ENCODE assay signal across 18 cellular contexts in the genomic region with DNA sequence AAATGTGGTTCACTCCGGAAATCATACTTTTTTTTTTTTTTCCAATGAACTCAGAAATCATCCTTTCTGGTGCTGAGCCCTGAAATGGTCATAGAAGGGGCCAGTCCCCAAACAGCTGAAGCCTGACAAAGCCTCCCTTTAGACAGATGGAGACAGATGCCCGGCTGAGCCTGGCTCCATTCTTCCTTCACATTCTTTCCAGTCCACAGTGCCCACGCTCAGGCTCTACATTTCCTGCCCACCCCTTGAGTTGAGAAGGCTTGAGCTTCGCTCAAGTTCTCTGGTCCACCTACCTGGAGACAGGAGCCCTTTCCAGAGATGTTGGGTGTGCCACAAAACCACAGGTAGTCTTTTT. TPM values are rescaled to one million over a fixed set of nuclear protein-coding genes. Genes with fewer than 3 reads are reported as not detected.
A peak's percentile ranks its signal among the peaks of the same experiment; 100 is the strongest.
DNase-seq lines count a peak whose midpoint lies in the region; FAIRE-seq and TF ChIP-seq lines count a peak whose summit lies in the region.
"Had no signal": no experiment of that assay in that cellular context is flagged by ENCODE, and none has a peak within 500 bp of the region (broad histone marks: within the 10 kb centered on the region; RNA-seq: fewer than 3 reads in every experiment).

No MANE protein-coding gene starts in this region.

- no peak overlapping the region for H3K27ac Mint-ChIP-seq in CD8-positive, alpha-beta memory T cell

- intact Hi-C loops in esophagus muscularis mucosa (cut with DNase I) = no loop called here
- intact Hi-C loops in dorsolateral prefrontal cortex (cut with DNase I) = no loop called here

- TF ChIP-seq POLR2A in esophagus muscularis mucosa (IDR thresholded peaks at IDR 0.05; ENCODE audit: low read depth) = no peak

- H3K4me1 Mint-ChIP-seq in CD8-positive, alpha-beta memory T cell = peaks cover 4 to 5% (median 5%) of the 10 kb centered on the region in 3 donors

- no peaks in the 10 kb centered on the region for H3K27me3 ChIP-seq in CD8-positive, alpha-beta memory T cell (ENCODE audit: insufficient read depth, low read length, poor library complexity, severe bottlenecking)
- no peaks in the 10 kb centered on the region for H3K27me3 ChIP-seq in duodenal mucosa (ENCODE audit: control insufficient read depth in 1 of 2, insufficient read depth in 2 of 2, low read length in 2 of 2)
- H3K27me3 ChIP-seq in small intestine (ENCODE audit: control insufficient read depth in 2 of 2, insufficient read depth in 2 of 2, low read length in 2 of 2) = no peaks in the 10 kb centered on the region
- no peaks in the 10 kb centered on the region for H3K27me3 ChIP-seq in esophagus muscularis mucosa
- no peaks in the 10 kb centered on the region for H3K27me3 ChIP-seq in dorsolateral prefrontal cortex
- H3K27me3 ChIP-seq: BLaER1 treated with 17β-estradiol and CSF1 and Interleukin-3, amounts not matched to agents 10 nM and 100 nM had no signal

- no peaks in the 10 kb centered on the region for H3K36me3 ChIP-seq in CD8-positive, alpha-beta memory T cell (ENCODE audit: insufficient read depth, low read length)
- H3K36me3 ChIP-seq in duodenal mucosa (ENCODE audit: control insufficient read depth in 1 of 2, insufficient read depth in 2 of 2, low read length in 2 of 2) (peaks cover 7 to 33% of the 10 kb centered on the region in 2 donors), small intestine (ENCODE audit: control insufficient read depth in 2 of 2, insufficient read depth in 2 of 2, low read length in 2 of 2) (peaks cover 0 to 12% of the 10 kb centered on the region in 2 donors), esophagus muscularis mucosa (peaks cover 0 to 5% (median 0%) of the 10 kb centered on the region in 4 donors)
- H3K36me3 ChIP-seq: BLaER1 treated with 17β-estradiol and CSF1 and Interleukin-3, amounts not matched to agents 10 nM and 100 nM had no signal

- H3K27me3 Mint-ChIP-seq in CD8-positive, alpha-beta memory T cell = no peaks in the 10 kb centered on the region

- POLR2A ChIA-PET in CD8-positive, alpha-beta memory T cell (lab: Charles Lee) = no interaction called here

- no peak overlapping the region for H3K4me3 ChIP-seq in CD8-positive, alpha-beta memory T cell (ENCODE audit: low read length)
- H3K4me3 ChIP-seq in duodenal mucosa (ENCODE audit: low read depth in 1 of 2, low read length in 2 of 2) = no peak overlapping the region
- no peak overlapping the region for H3K4me3 ChIP-seq in small intestine (ENCODE audit: low read depth in 1 of 2, low read length in 2 of 2)
- H3K4me3 ChIP-seq in esophagus muscularis mucosa = no peak overlapping the region
- H3K4me3 ChIP-seq in dorsolateral prefrontal cortex = no peak overlapping the region
- H3K4me3 ChIP-seq: BLaER1 treated with 17β-estradiol and CSF1 and Interleukin-3, amounts not matched to agents 10 nM and 100 nM had no signal

- no peak overlapping the region for H3K4me3 Mint-ChIP-seq in CD8-positive, alpha-beta memory T cell

- no peak for TF ChIP-seq CTCF in esophagus muscularis mucosa (IDR thresholded peaks at IDR 0.05)
- TF ChIP-seq CTCF in dorsolateral prefrontal cortex (IDR thresholded peaks at IDR 0.05 in 54 of 56, conservative IDR thresholded peaks at IDR 0.05 in 2 of 56; ENCODE audit: low read depth in 1 of 56, partially characterized antibody in 56 of 56) = no peak

- no peak for FAIRE-seq in small intestine (lab: Jason Lieb, UNC)

- DNase-seq in CD8-positive, alpha-beta memory T cell = peak in 1 of 5 donors; percentile 27
- DNase-seq in RPMI7951 (ENCODE audit: low read depth) = peak; percentile 7
- no peak for DNase-seq in small intestine
- no peak for DNase-seq in esophagus muscularis mucosa (ENCODE audit: extremely low spot score)
- DNase-seq in dorsolateral prefrontal cortex = no peak
- DNase-seq in NCI-H82 (lab: John Stamatoyannopoulos, UW) = no peak
- DNase-seq: DMS 273 treated with DMSO at 0.1 percent for 48 hours; DND-41; NCI-H1105; NCI-H1694; NCI-H2081 treated with DMSO at 0.1 percent for 48 hours; NCI-H446 treated with DMSO at 0.1 percent for 48 hours; NK-92 treated with Interleukin-12 subunit alpha and Interleukin-12 subunit beta, amount 100 ng/mL, for 24 hours; RPMI8226; SHP77 treated with DMSO at 0.1 percent for 48 hours had no signal

- peak overlapping the region; percentile 9 for H3K27ac ChIP-seq in CD8-positive, alpha-beta memory T cell (ENCODE audit: low read depth, low read length)
- H3K27ac ChIP-seq in duodenal mucosa (ENCODE audit: low read depth, low read length) (peak overlapping the region; percentile 23), small intestine (ENCODE audit: low read depth in 1 of 2, low read length in 1 of 2) (peak overlapping the region; percentile 59 to 99), esophagus muscularis mucosa (replicated peaks in 1 of 4) (peak overlapping the region in 1 of 4 donors; percentile 22), dorsolateral prefrontal cortex (no peak overlapping the region)
- H3K27ac ChIP-seq: BLaER1 treated with 17β-estradiol and CSF1 and Interleukin-3, amounts not matched to agents 10 nM and 100 nM had no signal

- no peaks in the 10 kb centered on the region for H3K9me3 ChIP-seq in CD8-positive, alpha-beta memory T cell (ENCODE audit: low read length)
- no peaks in the 10 kb centered on the region for H3K9me3 ChIP-seq in duodenal mucosa (ENCODE audit: control insufficient read depth in 1 of 2, low read length in 2 of 2)
- H3K9me3 ChIP-seq in small intestine (ENCODE audit: control insufficient read depth, low read depth) = no peaks in the 10 kb centered on the region
- no peaks in the 10 kb centered on the region for H3K9me3 ChIP-seq in esophagus muscularis mucosa
- H3K9me3 ChIP-seq: BLaER1 treated with 17β-estradiol and CSF1 and Interleukin-3, amounts not matched to agents 10 nM and 100 nM had no signal

- CTCF ChIA-PET in CD8-positive, alpha-beta memory T cell (lab: Charles Lee) = interaction anchor here (3.3 kb wide), 1 partner anchor 115 kb away, joined by 8 read pairs; no protein-coding TSS in a partner anchor

- 61 to 71% (median 68%) methylated on average over 4 of the region's 4 CpGs for WGBS in small intestine, 3 donors
- 87% methylated on average over 4 of the region's 4 CpGs for WGBS in esophagus muscularis mucosa

- TF ChIP-seq EP300 in esophagus muscularis mucosa (IDR thresholded peaks at IDR 0.05) = no peak

- H3K36me3 Mint-ChIP-seq in CD8-positive, alpha-beta memory T cell = peaks cover 0 to 7% (median 0%) of the 10 kb centered on the region in 3 donors

- H3K9me3 Mint-ChIP-seq in CD8-positive, alpha-beta memory T cell = no peaks in the 10 kb centered on the region

- H3K9ac ChIP-seq in duodenal mucosa (ENCODE audit: low read depth in 1 of 2, low read length in 2 of 2) = no peak overlapping the region
- H3K9ac ChIP-seq: BLaER1 treated with 17β-estradiol and CSF1 and Interleukin-3, amounts not matched to agents 10 nM and 100 nM had no signal

- H3K4me1 ChIP-seq in CD8-positive, alpha-beta memory T cell (ENCODE audit: insufficient read depth, low read length) = no peaks in the 10 kb centered on the region
- H3K4me1 ChIP-seq in duodenal mucosa (ENCODE audit: control insufficient read depth in 1 of 2, insufficient read depth in 2 of 2, low read length in 2 of 2) (peaks cover 81 to 87% of the 10 kb centered on the region in 2 donors), small intestine (ENCODE audit: control insufficient read depth in 2 of 2, insufficient read depth in 1 of 2, low read depth in 1 of 2, low read length in 1 of 2) (peaks cover 0 to 14% of the 10 kb centered on the region in 2 donors), esophagus muscularis mucosa (peaks cover 0 to 16% (median 0%) of the 10 kb centered on the region in 4 donors)

RNA-seq across cellular contexts. Expression of gene KCNK5, which starts 41.2 kb away (rescaled TPM):
- 10 to 100 TPM; 27.6 to 28.4 TPM for total RNA-seq in CD8-positive, alpha-beta memory T cell
- 0.97 TPM for polyA plus RNA-seq in CD8-positive, alpha-beta memory T cell
- 0.10 and 0.12 TPM in 2 replicates for total RNA-seq in RPMI7951 (2014; rRNA removed; shearing (Covaris generic))
- 10 to 100 TPM; 39.6 to 44.1 (median 43.0) TPM for polyA plus RNA-seq in small intestine
- total RNA-seq in esophagus muscularis mucosa (1 to 10 TPM; 6.2 to 9.2 (median 7.4) TPM), dorsolateral prefrontal cortex (under 1 TPM in 25 of 120 experiments, not detected in 95; 0.11 to 0.47 (median 0.17) TPM)
- total RNA-seq: G401 had no signal

Comparison
In these comparisons a context has a peak if more than half of its experiments do, and no peak if none do; other contexts are left out.
1. H3K27ac ChIP-seq: peak in CD8-positive, alpha-beta memory T cell (single experiment), duodenal mucosa (single experiment) and small intestine (2 of 2); none in dorsolateral prefrontal cortex (0 of 59).